30 cellular contexts compared by ENCODE assay signal in genomic region chr2:74372674-74373073, GRCh38. TPM values are rescaled to one million over a fixed set of nuclear protein-coding genes. Genes with fewer than 3 reads are reported as not detected.
DNase-seq lines count a peak whose midpoint lies in the region; ATAC-seq and TF ChIP-seq lines count a peak whose summit lies in the region.
"Had no signal": no experiment of that assay in that cellular context is flagged by ENCODE, and none has a peak within 500 bp of the region (broad histone marks: within the 10 kb centered on the region; RNA-seq: fewer than 3 reads in every experiment).

No MANE protein-coding gene starts in this region.

- H2AFZ ChIP-seq in osteoblast (ENCODE audit: low read length), result no peak overlapping the region

- peaks cover 6% of the 10 kb centered on the region for H3K4me1 ChIP-seq in osteoblast (ENCODE audit: insufficient read depth, low read length)
- H3K4me1 ChIP-seq: right lobe of liver had no signal

- no peaks in the 10 kb centered on the region for H3K27me3 ChIP-seq in osteoblast (ENCODE audit: insufficient read depth, low read length)
- H3K27me3 ChIP-seq: cardiac muscle cell, esophagus muscularis mucosa, right lobe of liver, transverse colon had no signal

- no peak for DNase-seq in T-helper 2 cell treated with Interferon-gamma antibody and Interleukin-4, amounts not matched to agents 5 μg/mL and 100 μg/mL, for 36 hours (ENCODE audit: low spot score)
- DNase-seq in T-helper 2 cell, result no peak
- DNase-seq in fibroblast of the aortic adventitia (ENCODE audit: low read depth), result peak; percentile 31
- DNase-seq in osteoblast (ENCODE audit: insufficient read length, low spot score, missing footprints), result peak; percentile 45
- no peak for DNase-seq in NCI-H2171 treated with DMSO at 0.1 percent for 48 hours (lab: John Stamatoyannopoulos, UW)
- no peak for DNase-seq in activated T-cell treated with anti-CD3 and anti-CD28 coated beads, Interleukin-2, amount 50 U/mL, for 4 hours
- DNase-seq in DMS 273 treated with DMSO at 0.1 percent for 48 hours (lab: John Stamatoyannopoulos, UW), result no peak
- DNase-seq: activated CD4-positive, alpha-beta T cell treated with anti-CD3 and anti-CD28 coated beads for 4 hours; activated CD8-positive, alpha-beta memory T cell treated with anti-CD3 and anti-CD28 coated beads for 24 hours; activated T-cell treated with anti-CD3 and anti-CD28 coated beads for 4 hours; anterior cingulate cortex; COR-L47; DMS53; effector memory CD8-positive, alpha-beta T cell; NCI-H146; NCI-H446; NCI-H748 treated with DMSO at 0.1 percent for 48 hours; right lobe of liver; T1000 had no signal

- TF ChIP-seq CTCF in fibroblast of the aortic adventitia (IDR thresholded peaks at IDR 0.05; ENCODE audit: insufficient read depth, low read length) (no peak), osteoblast (IDR thresholded peaks at IDR 0.05; ENCODE audit: extremely low read depth, low read depth, low read length) (no peak)

- peaks cover 57% of the 10 kb centered on the region for H3K79me2 ChIP-seq in osteoblast (ENCODE audit: insufficient read depth, low read length)

- peaks cover 19% of the 10 kb centered on the region for H3K36me3 Mint-ChIP-seq in T-helper 2 cell treated with Interferon-gamma antibody and Interleukin-4, amounts not matched to agents 5 μg/mL and 100 μg/mL, for 36 hours (ENCODE audit: low read depth)
- H3K36me3 Mint-ChIP-seq in activated T-cell treated with anti-CD3 and anti-CD28 coated beads, Interleukin-2, amount 50 U/mL, for 4 hours (ENCODE audit: insufficient read depth), result peaks cover 46% of the 10 kb centered on the region

- no peaks in the 10 kb centered on the region for H3K27me3 Mint-ChIP-seq in T-helper 2 cell treated with Interferon-gamma antibody and Interleukin-4, amounts not matched to agents 5 μg/mL and 100 μg/mL, for 36 hours (ENCODE audit: low read depth)
- no peaks in the 10 kb centered on the region for H3K27me3 Mint-ChIP-seq in activated T-cell treated with anti-CD3 and anti-CD28 coated beads, Interleukin-2, amount 50 U/mL, for 4 hours (ENCODE audit: low read depth)
- H3K27me3 Mint-ChIP-seq: effector memory CD8-positive, alpha-beta T cell; natural killer cell treated with Interleukin-12 subunit alpha and Interleukin-12 subunit beta and Interleukin-15 and Interleukin-18, amount 100 ng/mL, for 72 hours had no signal

- ATAC-seq in HG02870 (IDR thresholded peaks at IDR 0.05; ENCODE audit: unreplicated experiment), result no peak
- no peak for ATAC-seq in activated T-cell treated with anti-CD3 and anti-CD28 coated beads, Interleukin-2, amount 50 U/mL, for 4 hours
- ATAC-seq: activated naive CD4-positive, alpha-beta T cell treated with anti-CD3 and anti-CD28 coated beads, Interleukin-2, amount 50 U/mL, for 72 hours; effector memory CD8-positive, alpha-beta T cell; natural killer cell treated with Interleukin-12 subunit alpha and Interleukin-12 subunit beta and Interleukin-15 and Interleukin-18, amount 100 ng/mL, for 72 hours; right lobe of liver had no signal

- no peaks in the 10 kb centered on the region for H3K9me3 ChIP-seq in osteoblast (ENCODE audit: low read depth, low read length)
- H3K9me3 ChIP-seq: esophagus muscularis mucosa, lower lobe of right lung, right lobe of liver, transverse colon had no signal

- no peak overlapping the region for H3K4me2 ChIP-seq in osteoblast (ENCODE audit: insufficient read depth, low read length)

- peaks cover 27% of the 10 kb centered on the region for H4K20me1 ChIP-seq in osteoblast (ENCODE audit: insufficient read depth, low read length)

- peak overlapping the region; percentile 47 for H3K27ac Mint-ChIP-seq in T-helper 2 cell treated with Interferon-gamma antibody and Interleukin-4, amounts not matched to agents 5 μg/mL and 100 μg/mL, for 36 hours

- H3K9me3 Mint-ChIP-seq in T-helper 2 cell treated with Interferon-gamma antibody and Interleukin-4, amounts not matched to agents 5 μg/mL and 100 μg/mL, for 36 hours, result no peaks in the 10 kb centered on the region
- H3K9me3 Mint-ChIP-seq in activated T-cell treated with anti-CD3 and anti-CD28 coated beads, Interleukin-2, amount 50 U/mL, for 4 hours, result no peaks in the 10 kb centered on the region
- H3K9me3 Mint-ChIP-seq: activated naive CD4-positive, alpha-beta T cell treated with anti-CD3 and anti-CD28 coated beads, Interleukin-2, amount 50 U/mL, for 72 hours; effector memory CD8-positive, alpha-beta T cell; natural killer cell treated with Interleukin-12 subunit alpha and Interleukin-12 subunit beta and Interleukin-15 and Interleukin-18, amount 100 ng/mL, for 72 hours had no signal

- no peaks in the 10 kb centered on the region for H3K4me1 Mint-ChIP-seq in T-helper 2 cell treated with Interferon-gamma antibody and Interleukin-4, amounts not matched to agents 5 μg/mL and 100 μg/mL, for 36 hours (ENCODE audit: low read depth)
- no peaks in the 10 kb centered on the region for H3K4me1 Mint-ChIP-seq in activated T-cell treated with anti-CD3 and anti-CD28 coated beads, Interleukin-2, amount 50 U/mL, for 4 hours (ENCODE audit: low read depth)

- no peak overlapping the region for H3K4me3 ChIP-seq in fibroblast of the aortic adventitia (ENCODE audit: low read depth, low read length)
- H3K4me3 ChIP-seq in osteoblast (ENCODE audit: insufficient read depth, low read length), result no peak overlapping the region
- H3K4me3 ChIP-seq: cardiac muscle cell, coronary artery, esophagus muscularis mucosa, lower lobe of right lung, right lobe of liver, transverse colon had no signal

- peak overlapping the region; percentile 17 for H3K27ac ChIP-seq in osteoblast (ENCODE audit: low read depth, low read length)
- H3K27ac ChIP-seq: C4-2B, lower lobe of right lung, right lobe of liver, VCaP had no signal

- H3K4me3 Mint-ChIP-seq in T-helper 2 cell treated with Interferon-gamma antibody and Interleukin-4, amounts not matched to agents 5 μg/mL and 100 μg/mL, for 36 hours, result no peak overlapping the region
- H3K4me3 Mint-ChIP-seq in activated T-cell treated with anti-CD3 and anti-CD28 coated beads, Interleukin-2, amount 50 U/mL, for 4 hours, result no peak overlapping the region
- H3K4me3 Mint-ChIP-seq: effector memory CD8-positive, alpha-beta T cell; natural killer cell treated with Interleukin-12 subunit alpha and Interleukin-12 subunit beta and Interleukin-15 and Interleukin-18, amount 100 ng/mL, for 72 hours had no signal

- H3K36me3 ChIP-seq in osteoblast (ENCODE audit: insufficient read depth, low read length), result peaks cover 65% of the 10 kb centered on the region

RNA-seq across cellular contexts. Expression of gene DCTN1, which starts 7.4 kb away (rescaled TPM):
- total RNA-seq in fibroblast of the aortic adventitia (ENCODE audit: low replicate concordance) (147 and 293 TPM in 2 replicates), osteoblast (135 and 177 TPM in 2 replicates)
- total RNA-seq in activated T-cell treated with anti-CD3 and anti-CD28 coated beads, Interleukin-2, amount 50 U/mL, for 4 hours, result 10 to 100 TPM; 94.4 to 97.7 (median 97.6) TPM

RNA-seq across cellular contexts. Expression of gene SLC4A5, which starts 29.5 kb away (rescaled TPM):
- total RNA-seq in fibroblast of the aortic adventitia (ENCODE audit: low replicate concordance), result 0.25 and 0.45 TPM in 2 replicates
- total RNA-seq in osteoblast, result 0.36 and 2.7 TPM in 2 replicates
- total RNA-seq in activated T-cell treated with anti-CD3 and anti-CD28 coated beads, Interleukin-2, amount 50 U/mL, for 4 hours, result 1 to 10 TPM; 1.3 to 1.5 (median 1.4) TPM
- total RNA-seq: G401 had no signal

RNA-seq across cellular contexts. Expression of gene C2orf81, which starts 48.7 kb away (rescaled TPM):
- total RNA-seq in fibroblast of the aortic adventitia (ENCODE audit: low replicate concordance) (1.9 and 2.8 TPM in 2 replicates), osteoblast (0.72 and 1.5 TPM in 2 replicates)
- 1 to 10 TPM; 1.3 to 1.4 (median 1.4) TPM for total RNA-seq in activated T-cell treated with anti-CD3 and anti-CD28 coated beads, Interleukin-2, amount 50 U/mL, for 4 hours

RNA-seq across cellular contexts. Expression of gene WDR54, which starts 48.9 kb away (rescaled TPM):
- total RNA-seq in fibroblast of the aortic adventitia (ENCODE audit: low replicate concordance), result 16.9 and 34.3 TPM in 2 replicates
- 21.2 and 23.9 TPM in 2 replicates for total RNA-seq in osteoblast
- total RNA-seq in activated T-cell treated with anti-CD3 and anti-CD28 coated beads, Interleukin-2, amount 50 U/mL, for 4 hours, result 10 to 100 TPM; 29.1 to 32.1 (median 31.3) TPM

Comparison
In these comparisons a context has a peak if more than half of its experiments do, and no peak if none do; other contexts are left out.
1. DNase-seq: peak in fibroblast of the aortic adventitia (single experiment) and osteoblast (single experiment); none in T-helper 2 cell treated with Interferon-gamma antibody and Interleukin-4, amounts not matched to agents 5 μg/mL and 100 μg/mL, for 36 hours (single experiment), T-helper 2 cell (0 of 5), NCI-H2171 treated with DMSO at 0.1 percent for 48 hours (single experiment), activated T-cell treated with anti-CD3 and anti-CD28 coated beads, Interleukin-2, amount 50 U/mL, for 4 hours (single experiment) and DMS 273 treated with DMSO at 0.1 percent for 48 hours (single experiment).